Comparison of ENCODE assay signal across 9 cellular contexts in genomic region chr16:2196162-2196980, GRCh38. TPM values are rescaled to one million over a fixed set of nuclear protein-coding genes. Genes with fewer than 3 reads are reported as not detected.
DNase-seq lines count a peak whose midpoint lies in the region; ATAC-seq, FAIRE-seq and TF ChIP-seq lines count a peak whose summit lies in the region.
"Had no signal": no experiment of that assay in that cellular context is flagged by ENCODE, and none has a peak within 500 bp of the region (broad histone marks: within the 10 kb centered on the region; RNA-seq: fewer than 3 reads in every experiment).

Gene CASKIN1 (minus strand): TSS chr16:2196605. CDS start chr16:2196432, 173 bp downstream.

- CTCF ChIA-PET in K562 (lab: Yijun Ruan, JAX; ENCODE audit: low intra/inter-chr PET ratio): interaction anchor here (0.6 to 2.8 kb wide), 3 partner anchors 55 to 384 kb away, joined by 3 to 18 read pairs (median 3); partner anchors contain the start of gene ECI1

- ATAC-seq in K562: peak; percentile 63
- ATAC-seq in GM21717 (IDR thresholded peaks at IDR 0.05; ENCODE audit: unreplicated experiment): no peak
- ATAC-seq in HG03565 (IDR thresholded peaks at IDR 0.05; ENCODE audit: unreplicated experiment): no peak

- peak within 1 kb of the TSS; percentile 67; the same call in 1 of the 2 replicates for H2AFZ ChIP-seq in K562 (ENCODE audit: low read depth, low read length)

- no peaks in the 10 kb centered on the region for H3K79me2 ChIP-seq in K562 (ENCODE audit: control insufficient read depth, insufficient read depth, low read length)

- peak within 1 kb of the TSS; percentile 76 to 97 (median 90) for H3K4me2 ChIP-seq in BLaER1 treated with 17β-estradiol and CSF1 and Interleukin-3, amounts not matched to agents 10 nM and 100 nM
- peak within 1 kb of the TSS; percentile 40 for H3K4me2 ChIP-seq in K562 (ENCODE audit: insufficient read depth, low read length)

- DNase-seq in HL-60 (ENCODE audit: low read depth in 1 of 2, low spot score in 1 of 2) (peak in 1 of 2 experiments; percentile 33), K562 (ENCODE audit: extremely low read depth in 1 of 4, low spot score in 3 of 4) (peak; percentile 52 to 88 (median 72)), islet precursor cell (no peak), Ammon's horn (ENCODE audit: low spot score) (no peak)

- H3K4me3 ChIP-seq in BLaER1 treated with 17β-estradiol and CSF1 and Interleukin-3, amounts not matched to agents 10 nM and 100 nM: peak within 1 kb of the TSS; percentile 45 to 68 (median 55)
- H3K4me3 ChIP-seq in HL-60 (replicated peaks; ENCODE audit: insufficient read depth, low read length) (peak within 1 kb of the TSS; percentile 8; the same call in 1 of the 2 replicates), K562 (peak within 1 kb of the TSS; percentile 43), mesodermal cell (ENCODE audit: extremely low read depth, insufficient read depth, low read length, poor library complexity, severe bottlenecking) (peak within 1 kb of the TSS; percentile 31)

- FAIRE-seq in K562 (lab: Jason Lieb, UNC): no peak
- FAIRE-seq: islet of Langerhans had no signal

- H3K9ac ChIP-seq in BLaER1 treated with 17β-estradiol and CSF1 and Interleukin-3, amounts not matched to agents 10 nM and 100 nM: peak within 1 kb of the TSS in 10 of 11 experiments; percentile 8 to 73 (median 58); a peak in 15 of 22 replicates
- peak within 1 kb of the TSS in 1 of 2 experiments; percentile 90; a peak in 2 of 4 replicates for H3K9ac ChIP-seq in K562 (ENCODE audit: insufficient read depth in 1 of 2, low read depth in 2 of 2, low read length in 2 of 2)

- peaks cover 0 to 44% (median 20%) of the 10 kb centered on the region in 11 experiments; a peak in 17 of 22 replicates for H4K20me1 ChIP-seq in BLaER1 treated with 17β-estradiol and CSF1 and Interleukin-3, amounts not matched to agents 10 nM and 100 nM
- H4K20me1 ChIP-seq in K562 (replicated peaks; ENCODE audit: control insufficient read depth, insufficient read depth, low read length): 0 out of 2 replicates have a peak, but pooled peaks cover 6% of the 10 kb centered on the region

- WGBS in K562 (ENCODE audit: insufficient coverage, low coverage, missing lambda C conversion rate): 6% methylated on average over 7 of the region's 129 CpGs
- WGBS in mesodermal cell (ENCODE audit: insufficient coverage in 2 of 2), 2 experiments: 0 to 1% methylated on average over 47 to 56 of the region's 129 CpGs

- no peak for TF ChIP-seq POLR2A in K562 (conservative IDR thresholded peaks at IDR 0.05)

- no peak for TF ChIP-seq RAD21 in K562 (CRISPR knock-in tag; conservative IDR thresholded peaks at IDR 0.05 in 1 of 2, IDR thresholded peaks at IDR 0.05 in 1 of 2)

- POLR2A ChIA-PET in K562 (lab: Yijun Ruan, JAX): interaction anchor here (0.6 to 2.5 kb wide), 4 partner anchors 15 to 60 kb away, joined by 3 to 17 read pairs (median 10); partner anchors contain the start of genes BRICD5, ECI1 and TRAF7

- H3K9me1 ChIP-seq in K562 (ENCODE audit: control insufficient read depth, insufficient read depth, low read length): no peaks in the 10 kb centered on the region

- intact Hi-C loops in K562 (cut with micrococcal nuclease): loop anchor here (5.0 kb wide), 2 partner anchors 56 to 301 kb away; partner anchors contain the start of gene ECI1

- TF ChIP-seq CTCF in HL-60 (IDR thresholded peaks at IDR 0.05; ENCODE audit: insufficient read depth, low read length) (no peak), K562 (IDR thresholded peaks at IDR 0.05 in 2 of 3, conservative IDR thresholded peaks at IDR 0.05 in 1 of 3; ENCODE audit: insufficient read depth in 2 of 3, low read depth in 1 of 3, low read length in 3 of 3) (no peak)

- no peak for TF ChIP-seq EP300 in K562 (IDR thresholded peaks at IDR 0.05; ENCODE audit: low read length)

- in situ Hi-C loops in K562 (cut with MboI): no loop called here

- H3K36me3 ChIP-seq in BLaER1 treated with 17β-estradiol and CSF1 and Interleukin-3, amounts not matched to agents 10 nM and 100 nM: no peaks in the 10 kb centered on the region
- H3K36me3 ChIP-seq in K562 (ENCODE audit: control insufficient read depth, insufficient read depth, low read length) (no peaks in the 10 kb centered on the region), mesodermal cell (ENCODE audit: control insufficient read depth, insufficient read depth, low read length) (no peaks in the 10 kb centered on the region)

- H3K4me1 ChIP-seq in BLaER1 treated with 17β-estradiol and CSF1 and Interleukin-3, amounts not matched to agents 10 nM and 100 nM: peaks cover 10 to 34% (median 21%) of the 10 kb centered on the region in 10 experiments; a peak in 17 of 20 replicates
- H3K4me1 ChIP-seq in K562 (replicated peaks in 1 of 2; ENCODE audit: control insufficient read depth in 2 of 2, insufficient read depth in 2 of 2, low read length in 2 of 2): peaks cover 3 to 51% of the 10 kb centered on the region in 2 experiments; a peak in 4 of 5 replicates
- H3K4me1 ChIP-seq in mesodermal cell (ENCODE audit: control insufficient read depth, insufficient read depth, low read length, poor library complexity, severe bottlenecking): peaks cover 8% of the 10 kb centered on the region

- peaks cover 64 to 79% (median 75%) of the 10 kb centered on the region in 11 experiments for H3K27me3 ChIP-seq in BLaER1 treated with 17β-estradiol and CSF1 and Interleukin-3, amounts not matched to agents 10 nM and 100 nM
- H3K27me3 ChIP-seq in HL-60 (ENCODE audit: insufficient read depth, poor library complexity, severe bottlenecking) (peaks cover 35% of the 10 kb centered on the region), K562 (ENCODE audit: control insufficient read depth in 2 of 2, insufficient read depth in 2 of 2, low read length in 2 of 2) (peaks cover 0 to 5% of the 10 kb centered on the region in 2 experiments; a peak in 2 of 5 replicates)

- BruUV-seq in K562 (replicated peaks; lab: Mats Ljungman, UMichigan): no TSS peak

- H3K9me3 ChIP-seq in BLaER1 treated with 17β-estradiol and CSF1 and Interleukin-3, amounts not matched to agents 10 nM and 100 nM (replicated peaks in 1 of 11): no peaks in the 10 kb centered on the region
- no peaks in the 10 kb centered on the region for H3K9me3 ChIP-seq in K562 (replicated peaks; ENCODE audit: control insufficient read depth, insufficient read depth, low read depth, low read length)
- no peaks in the 10 kb centered on the region for H3K9me3 ChIP-seq in mesodermal cell (ENCODE audit: control insufficient read depth, low read length)

- peak within 1 kb of the TSS in 1 of 11 experiments; percentile 26; a peak in 1 of 22 replicates for H3K27ac ChIP-seq in BLaER1 treated with 17β-estradiol and CSF1 and Interleukin-3, amounts not matched to agents 10 nM and 100 nM
- H3K27ac ChIP-seq in HL-60 (replicated peaks) (no peak within 1 kb of the TSS), K562 (ENCODE audit: extremely low read depth, low read depth, low read length) (no peak within 1 kb of the TSS), mesodermal cell (ENCODE audit: low read depth, low read length, severe bottlenecking) (no peak within 1 kb of the TSS)

TF ChIP-seq in K562, 482 proteins besides CTCF, POLR2A, EP300 and RAD21 (continues in another document):
- TF ChIP-seq RB1 (IDR thresholded peaks at IDR 0.05; ENCODE audit: low read depth): peak; percentile 35
- TF ChIP-seq POLR2G (IDR thresholded peaks at IDR 0.05; ENCODE audit: low read depth, low read length): peak; percentile 61
- TF ChIP-seq PHF8 (IDR thresholded peaks at IDR 0.05; ENCODE audit: borderline replicate concordance, low read length): peak; percentile 36; the same call in 1 of the 2 replicates
- peak in 1 of 2 experiments; percentile 43; a peak in 1 of 4 replicates for TF ChIP-seq SIN3A (IDR thresholded peaks at IDR 0.05; ENCODE audit: borderline replicate concordance in 2 of 2, control insufficient read depth in 1 of 2, low read depth in 2 of 2, low read length in 2 of 2)
- no peak for TF ChIP-seq ATF1 (CRISPR knock-in tag; IDR thresholded peaks at IDR 0.05)
- TF ChIP-seq ATF1 (tag; IDR thresholded peaks at IDR 0.05): no peak
- TF ChIP-seq ZBTB7A (IDR thresholded peaks at IDR 0.05; ENCODE audit: borderline replicate concordance, control insufficient read depth, low read depth, low read length): peak; percentile 52; the same call in 1 of the 2 replicates
- TF ChIP-seq CBX5 (IDR thresholded peaks at IDR 0.05; ENCODE audit: borderline replicate concordance, low read depth): no peak
- TF ChIP-seq GTF2B (IDR thresholded peaks at IDR 0.05; ENCODE audit: extremely low read depth, insufficient read length): no peak

RNA-seq across cellular contexts. Expression of gene CASKIN1, which starts in this region (rescaled TPM):
- total RNA-seq in K562 (2011; cell fraction: chromatin; rRNA removed; ENCODE audit: low replicate concordance): 3.2 and 16.5 TPM in 2 replicates
- 11.3 and 11.6 TPM in 2 replicates for total RNA-seq in K562 (2011; cell fraction: nucleolus; rRNA removed)
- total RNA-seq in K562 (2011; cell fraction: nucleoplasm; rRNA removed): 3.2 and 5.9 TPM in 2 replicates
- total RNA-seq in K562 (2014; rRNA removed) (1.5 and 2.6 TPM in 2 replicates), K562 (2014; rRNA removed; fragmentation: Illumina TruSeq; extraction: Trizol) (0.10 and 0.15 TPM in 2 replicates), K562 (2015; rRNA removed; fragmentation: Illumina TruSeq; extraction: Trizol) (0.68 and 1.7 TPM in 2 replicates), K562 (2021) (4.5 and 7.0 TPM in 2 replicates)
- polyA plus RNA-seq in K562 (2011; rRNA removed) (0.84 and 1.9 TPM in 2 replicates), K562 (2014; fragmentation: Illumina TruSeq; extraction: Trizol) (0.28 and 0.73 TPM in 2 replicates), K562 (2014; fragmentation: Nextera tagmentation; extraction: Ambion mirVana) (not detected), K562 (2014; rRNA removed) (3.1 and 3.7 TPM in 2 replicates)
- polyA plus RNA-seq in K562 (2011; cell fraction: cytosol; rRNA removed): 1.4 and 1.9 TPM in 2 replicates
- 6.6 and 12.7 TPM in 2 replicates for polyA plus RNA-seq in K562 (2011; cell fraction: nucleus; rRNA removed)
- 1.7 and 2.9 TPM in 2 replicates for polyA plus RNA-seq in K562 (2012)
- 0.32 and 0.90 TPM in 2 replicates for polyA minus RNA-seq in K562 (2011; rRNA and poly(A)+ RNA removed)
- polyA minus RNA-seq in K562 (2011; cell fraction: cytosol; rRNA and poly(A)+ RNA removed): 1.1 and 1.5 TPM in 2 replicates
- polyA minus RNA-seq in K562 (2011; cell fraction: nucleus; rRNA and poly(A)+ RNA removed): 2.0 and 2.2 TPM in 2 replicates
- 1.9 TPM for polyA plus RNA-seq in mesodermal cell (2013, experiment 1 of 2)
- polyA plus RNA-seq in mesodermal cell (2013, experiment 2 of 2): 1.8 TPM

Comparison
In these comparisons a context has a peak if more than half of its experiments do, and no peak if none do; other contexts are left out.
1. DNase-seq: peak in K562 (4 of 4); none in islet precursor cell (single experiment) and Ammon's horn (single experiment).
2. Peak in every context shown above with its lines, with median percentiles within 50 percentile points of each other: H3K4me3 ChIP-seq.